Comparison of ENCODE assay signal across 1 cellular context in the genomic region with DNA sequence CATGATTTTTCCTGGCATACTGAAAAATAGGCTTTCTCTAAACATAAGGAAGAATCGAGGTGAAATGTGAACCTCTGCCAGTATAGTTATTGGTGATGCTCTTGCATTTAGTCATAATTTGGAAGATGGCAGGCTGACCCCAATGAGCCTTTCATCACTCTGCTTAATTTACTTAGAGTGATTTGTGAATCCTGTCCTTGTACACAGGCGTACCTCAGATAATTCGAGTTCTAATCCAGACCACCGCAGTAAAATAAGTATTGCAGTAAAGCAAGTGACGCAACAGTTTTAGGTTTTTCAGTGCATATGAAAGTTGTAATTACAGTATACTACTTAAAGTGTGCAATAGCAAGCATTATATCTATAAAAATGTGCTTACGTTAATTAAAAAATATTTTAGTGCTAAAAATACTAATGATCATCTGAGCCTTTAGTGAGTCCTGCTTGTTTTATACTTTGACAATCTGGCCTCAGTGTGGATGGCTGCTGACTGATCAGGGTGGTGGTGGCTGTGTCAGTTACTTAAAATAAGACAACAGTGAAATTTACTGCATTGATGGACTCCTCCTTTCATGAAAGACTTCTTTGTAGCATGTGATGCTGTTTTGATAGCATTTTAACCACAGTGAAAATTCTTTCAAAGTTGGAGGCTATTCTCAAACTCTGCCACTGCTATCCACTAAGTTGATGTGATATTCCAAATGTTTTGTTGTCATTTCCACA.
TF ChIP-seq lines count a peak whose summit lies in the region.

No MANE protein-coding gene starts in this region.

TF ChIP-seq in GM12878, 131 proteins besides CTCF, POLR2A, EP300 and RAD21 (continued from another document):
- 0 out of 2 replicates have a peak, but pooled peaks have one; percentile 7 for TF ChIP-seq MXI1 (IDR thresholded peaks at IDR 0.05; ENCODE audit: low read depth, low read length)
TF ChIP-seq in GM12878: peak in this region for 1.
